Comparison of ENCODE assay signal across 11 cellular contexts in the genomic region with DNA sequence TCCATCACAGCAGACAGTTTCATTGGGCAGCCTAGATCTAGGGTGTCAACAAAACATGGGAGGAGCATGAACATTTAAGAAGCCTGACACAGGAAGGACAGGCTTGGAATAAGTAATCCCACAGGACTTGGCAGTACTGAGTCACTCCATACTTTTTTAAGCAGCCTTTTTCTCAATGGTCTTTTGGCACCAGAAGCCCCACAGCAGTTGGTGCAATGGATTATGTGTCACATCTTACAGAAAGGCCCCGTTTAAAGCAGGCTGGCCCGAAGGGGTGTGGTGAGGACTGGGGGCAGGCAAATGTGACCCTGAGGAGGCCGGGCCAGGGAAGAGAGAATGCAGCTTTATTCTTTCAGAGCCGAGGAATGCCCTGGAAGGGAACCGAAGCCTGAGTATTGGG. TPM values are rescaled to one million over a fixed set of nuclear protein-coding genes. Genes with fewer than 3 reads are reported as not detected.
DNase-seq lines count a peak whose midpoint lies in the region; ATAC-seq and TF ChIP-seq lines count a peak whose summit lies in the region.
"Had no signal": no experiment of that assay in that cellular context is flagged by ENCODE, and none has a peak within 500 bp of the region (broad histone marks: within the 10 kb centered on the region; RNA-seq: fewer than 3 reads in every experiment).

No MANE protein-coding gene starts in this region.

- H3K4me3 ChIP-seq in sigmoid colon, result no peak overlapping the region

- WGBS in sigmoid colon, 2 donors, result 71 to 82% methylated on average over 5 of the region's 5 CpGs

- H3K9me3 Mint-ChIP-seq in WTC11 (peaks cover 16% of the 10 kb centered on the region), glutamatergic neuron (ENCODE audit: unreplicated experiment) (peaks cover 6% of the 10 kb centered on the region)
- H3K9me3 Mint-ChIP-seq in activated T-helper 1 cell treated with anti-CD3 and anti-CD28 coated beads, Interleukin-12 subunit alpha, Interleukin-12 subunit beta, Interleukin-2, Interleukin-4 antibody, amounts not matched to agents 30 ng/mL and 10 ng/mL and 1 ng/mL, durations not matched to agents 14 hours and 24 hours and 36 hours, result no peaks in the 10 kb centered on the region
- H3K9me3 Mint-ChIP-seq in activated naive CD8-positive, alpha-beta T cell treated with anti-CD3 and anti-CD28 coated beads, Interleukin-2, amount 50 U/mL, for 24 hours, result no peaks in the 10 kb centered on the region

- no peak for TF ChIP-seq EP300 in sigmoid colon (IDR thresholded peaks at IDR 0.05)

- H3K27ac ChIP-seq in sigmoid colon, result peak overlapping the region; percentile 64 to 75 (median 67)

- H3K4me3 Mint-ChIP-seq in WTC11 (no peak overlapping the region), glutamatergic neuron (ENCODE audit: unreplicated experiment) (no peak overlapping the region)
- no peak overlapping the region for H3K4me3 Mint-ChIP-seq in activated T-helper 1 cell treated with anti-CD3 and anti-CD28 coated beads, Interleukin-12 subunit alpha, Interleukin-12 subunit beta, Interleukin-2, Interleukin-4 antibody, amounts not matched to agents 30 ng/mL and 10 ng/mL and 1 ng/mL, durations not matched to agents 14 hours and 24 hours and 36 hours
- no peak overlapping the region for H3K4me3 Mint-ChIP-seq in activated naive CD8-positive, alpha-beta T cell treated with anti-CD3 and anti-CD28 coated beads, Interleukin-2, amount 50 U/mL, for 24 hours

- peak; percentile 40 for DNase-seq in ELF-1 (ENCODE audit: low read depth, low spot score)
- DNase-seq in WTC11 (ENCODE audit: low spot score), result no peak
- DNase-seq in glutamatergic neuron, result no peak
- peak; percentile 75 for DNase-seq in sigmoid colon
- DNase-seq in NCI-H1436 (lab: John Stamatoyannopoulos, UW), result no peak
- no peak for DNase-seq in activated naive CD4-positive, alpha-beta T cell (lab: John Stamatoyannopoulos, UW)
- no peak for DNase-seq in activated T-helper 1 cell treated with anti-CD3 and anti-CD28 coated beads, Interleukin-12 subunit alpha, Interleukin-12 subunit beta, Interleukin-2, Interleukin-4 antibody, amounts not matched to agents 30 ng/mL and 10 ng/mL and 1 ng/mL, durations not matched to agents 14 hours and 24 hours and 36 hours (ENCODE audit: low spot score)
- no peak for DNase-seq in activated naive CD8-positive, alpha-beta T cell treated with anti-CD3 and anti-CD28 coated beads, Interleukin-2, amount 50 U/mL, for 24 hours
- DNase-seq: GDM1, Karpas-422, T-helper 2 cell had no signal

- H3K4me1 Mint-ChIP-seq in WTC11 (peaks cover 39% of the 10 kb centered on the region), glutamatergic neuron (ENCODE audit: low read depth, unreplicated experiment) (peaks cover 32% of the 10 kb centered on the region)
- no peaks in the 10 kb centered on the region for H3K4me1 Mint-ChIP-seq in activated T-helper 1 cell treated with anti-CD3 and anti-CD28 coated beads, Interleukin-12 subunit alpha, Interleukin-12 subunit beta, Interleukin-2, Interleukin-4 antibody, amounts not matched to agents 30 ng/mL and 10 ng/mL and 1 ng/mL, durations not matched to agents 14 hours and 24 hours and 36 hours (ENCODE audit: low read depth)
- H3K4me1 Mint-ChIP-seq in activated naive CD8-positive, alpha-beta T cell treated with anti-CD3 and anti-CD28 coated beads, Interleukin-2, amount 50 U/mL, for 24 hours, result no peaks in the 10 kb centered on the region

- no peaks in the 10 kb centered on the region for H3K9me3 ChIP-seq in sigmoid colon

- TF ChIP-seq CTCF in WTC11 (IDR thresholded peaks at IDR 0.05) (no peak), glutamatergic neuron (IDR thresholded peaks at IDR 0.05; ENCODE audit: partially characterized antibody, unreplicated experiment) (no peak), sigmoid colon (IDR thresholded peaks at IDR 0.05) (no peak)

- CTCF ChIA-PET in WTC11 (lab: Charles Lee), result no interaction called here

- intact Hi-C loops in sigmoid colon (cut with DNase I), result no loop called here
- intact Hi-C loops in activated T-helper 1 cell treated with anti-CD3 and anti-CD28 coated beads, Interleukin-12 subunit alpha, Interleukin-12 subunit beta, Interleukin-2, Interleukin-4 antibody, amounts not matched to agents 30 ng/mL and 10 ng/mL and 1 ng/mL, durations not matched to agents 14 hours and 24 hours and 36 hours (cut with micrococcal nuclease), result no loop called here

- H3K27me3 ChIP-seq in sigmoid colon, result no peaks in the 10 kb centered on the region

- peaks cover 4% of the 10 kb centered on the region; the same call in 1 of the 2 replicates for H3K27me3 Mint-ChIP-seq in WTC11 (ENCODE audit: low read depth)
- H3K27me3 Mint-ChIP-seq in glutamatergic neuron (ENCODE audit: unreplicated experiment), result peaks cover 9% of the 10 kb centered on the region
- H3K27me3 Mint-ChIP-seq in activated T-helper 1 cell treated with anti-CD3 and anti-CD28 coated beads, Interleukin-12 subunit alpha, Interleukin-12 subunit beta, Interleukin-2, Interleukin-4 antibody, amounts not matched to agents 30 ng/mL and 10 ng/mL and 1 ng/mL, durations not matched to agents 14 hours and 24 hours and 36 hours (ENCODE audit: insufficient read depth), result peaks cover 12% of the 10 kb centered on the region
- peaks cover 2% of the 10 kb centered on the region for H3K27me3 Mint-ChIP-seq in activated naive CD8-positive, alpha-beta T cell treated with anti-CD3 and anti-CD28 coated beads, Interleukin-2, amount 50 U/mL, for 24 hours

- peaks cover 0 to 75% (median 67%) of the 10 kb centered on the region in 4 donors for H3K4me1 ChIP-seq in sigmoid colon

- no peaks in the 10 kb centered on the region for H3K36me3 ChIP-seq in sigmoid colon

- POLR2A ChIA-PET in WTC11 (lab: Charles Lee), result no interaction called here

- peaks cover 24% of the 10 kb centered on the region for H3K36me3 Mint-ChIP-seq in WTC11
- H3K36me3 Mint-ChIP-seq in glutamatergic neuron (ENCODE audit: unreplicated experiment), result peaks cover 9% of the 10 kb centered on the region
- peaks cover 1% of the 10 kb centered on the region for H3K36me3 Mint-ChIP-seq in activated T-helper 1 cell treated with anti-CD3 and anti-CD28 coated beads, Interleukin-12 subunit alpha, Interleukin-12 subunit beta, Interleukin-2, Interleukin-4 antibody, amounts not matched to agents 30 ng/mL and 10 ng/mL and 1 ng/mL, durations not matched to agents 14 hours and 24 hours and 36 hours (ENCODE audit: low read depth)
- no peaks in the 10 kb centered on the region for H3K36me3 Mint-ChIP-seq in activated naive CD8-positive, alpha-beta T cell treated with anti-CD3 and anti-CD28 coated beads, Interleukin-2, amount 50 U/mL, for 24 hours (ENCODE audit: low read depth)

- no peak for TF ChIP-seq POLR2A in sigmoid colon (IDR thresholded peaks at IDR 0.05)

- H3K27ac Mint-ChIP-seq in WTC11 (peak overlapping the region; percentile 36; the same call in 1 of the 2 replicates), glutamatergic neuron (ENCODE audit: unreplicated experiment) (peak overlapping the region; percentile 49)
- H3K27ac Mint-ChIP-seq in activated T-helper 1 cell treated with anti-CD3 and anti-CD28 coated beads, Interleukin-12 subunit alpha, Interleukin-12 subunit beta, Interleukin-2, Interleukin-4 antibody, amounts not matched to agents 30 ng/mL and 10 ng/mL and 1 ng/mL, durations not matched to agents 14 hours and 24 hours and 36 hours, result no peak overlapping the region
- no peak overlapping the region for H3K27ac Mint-ChIP-seq in activated naive CD8-positive, alpha-beta T cell treated with anti-CD3 and anti-CD28 coated beads, Interleukin-2, amount 50 U/mL, for 24 hours

- ATAC-seq in WTC11, result peak; percentile 39; the same call in 1 of the 2 replicates
- ATAC-seq in activated naive CD8-positive, alpha-beta T cell treated with anti-CD3 and anti-CD28 coated beads, Interleukin-2, amount 50 U/mL, for 24 hours, result no peak

TF ChIP-seq in WTC11, 78 proteins besides CTCF, POLR2A, EP300 and RAD21 (continues in another document):
- TF ChIP-seq, protein P1, sequence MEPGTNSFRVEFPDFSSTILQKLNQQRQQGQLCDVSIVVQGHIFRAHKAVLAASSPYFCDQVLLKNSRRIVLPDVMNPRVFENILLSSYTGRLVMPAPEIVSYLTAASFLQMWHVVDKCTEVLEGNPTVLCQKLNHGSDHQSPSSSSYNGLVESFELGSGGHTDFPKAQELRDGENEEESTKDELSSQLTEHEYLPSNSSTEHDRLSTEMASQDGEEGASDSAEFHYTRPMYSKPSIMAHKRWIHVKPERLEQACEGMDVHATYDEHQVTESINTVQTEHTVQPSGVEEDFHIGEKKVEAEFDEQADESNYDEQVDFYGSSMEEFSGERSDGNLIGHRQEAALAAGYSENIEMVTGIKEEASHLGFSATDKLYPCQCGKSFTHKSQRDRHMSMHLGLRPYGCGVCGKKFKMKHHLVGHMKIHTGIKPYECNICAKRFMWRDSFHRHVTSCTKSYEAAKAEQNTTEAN (CRISPR knock-in tag; IDR thresholded peaks at IDR 0.05), result no peak
- no peak for TF ChIP-seq ZNF416 (CRISPR knock-in tag; IDR thresholded peaks at IDR 0.05)
- TF ChIP-seq NR1H2 (CRISPR knock-in tag; IDR thresholded peaks at IDR 0.05), result no peak

RNA-seq across cellular contexts. Expression of gene SPTBN1, which starts 26.6 kb away (rescaled TPM):
- 171 to 204 TPM (median 172 TPM) in 3 replicates for total RNA-seq in WTC11 (2021)
- 385 TPM for total RNA-seq in glutamatergic neuron (ENCODE audit: unreplicated experiment)
- 100 to 1,000 TPM; 169 to 273 (median 259) TPM for total RNA-seq in sigmoid colon
- polyA plus RNA-seq in sigmoid colon, result 100 to 1,000 TPM in 1 of 3 donors, 10 to 100 TPM in 2; 23.1 to 101 (median 36.6) TPM
- total RNA-seq in activated T-helper 1 cell treated with anti-CD3 and anti-CD28 coated beads, Interleukin-12 subunit alpha, Interleukin-12 subunit beta, Interleukin-2, Interleukin-4 antibody, amounts not matched to agents 30 ng/mL and 10 ng/mL and 1 ng/mL, durations not matched to agents 14 hours and 24 hours and 36 hours, result 63.2 and 64.2 TPM in 2 replicates

Comparison
In these comparisons a context has a peak if more than half of its experiments do, and no peak if none do; other contexts are left out.
1. DNase-seq: peak in ELF-1 (single experiment) and sigmoid colon (single experiment); none in WTC11 (single experiment), glutamatergic neuron (single experiment), NCI-H1436 (single experiment), activated naive CD4-positive, alpha-beta T cell (0 of 4), activated T-helper 1 cell treated with anti-CD3 and anti-CD28 coated beads, Interleukin-12 subunit alpha, Interleukin-12 subunit beta, Interleukin-2, Interleukin-4 antibody, amounts not matched to agents 30 ng/mL and 10 ng/mL and 1 ng/mL, durations not matched to agents 14 hours and 24 hours and 36 hours (single experiment) and activated naive CD8-positive, alpha-beta T cell treated with anti-CD3 and anti-CD28 coated beads, Interleukin-2, amount 50 U/mL, for 24 hours (single experiment).
2. H3K27ac Mint-ChIP-seq: peak in WTC11 (single experiment) and glutamatergic neuron (single experiment); none in activated T-helper 1 cell treated with anti-CD3 and anti-CD28 coated beads, Interleukin-12 subunit alpha, Interleukin-12 subunit beta, Interleukin-2, Interleukin-4 antibody, amounts not matched to agents 30 ng/mL and 10 ng/mL and 1 ng/mL, durations not matched to agents 14 hours and 24 hours and 36 hours (single experiment) and activated naive CD8-positive, alpha-beta T cell treated with anti-CD3 and anti-CD28 coated beads, Interleukin-2, amount 50 U/mL, for 24 hours (single experiment).